In the genomic region with DNA sequence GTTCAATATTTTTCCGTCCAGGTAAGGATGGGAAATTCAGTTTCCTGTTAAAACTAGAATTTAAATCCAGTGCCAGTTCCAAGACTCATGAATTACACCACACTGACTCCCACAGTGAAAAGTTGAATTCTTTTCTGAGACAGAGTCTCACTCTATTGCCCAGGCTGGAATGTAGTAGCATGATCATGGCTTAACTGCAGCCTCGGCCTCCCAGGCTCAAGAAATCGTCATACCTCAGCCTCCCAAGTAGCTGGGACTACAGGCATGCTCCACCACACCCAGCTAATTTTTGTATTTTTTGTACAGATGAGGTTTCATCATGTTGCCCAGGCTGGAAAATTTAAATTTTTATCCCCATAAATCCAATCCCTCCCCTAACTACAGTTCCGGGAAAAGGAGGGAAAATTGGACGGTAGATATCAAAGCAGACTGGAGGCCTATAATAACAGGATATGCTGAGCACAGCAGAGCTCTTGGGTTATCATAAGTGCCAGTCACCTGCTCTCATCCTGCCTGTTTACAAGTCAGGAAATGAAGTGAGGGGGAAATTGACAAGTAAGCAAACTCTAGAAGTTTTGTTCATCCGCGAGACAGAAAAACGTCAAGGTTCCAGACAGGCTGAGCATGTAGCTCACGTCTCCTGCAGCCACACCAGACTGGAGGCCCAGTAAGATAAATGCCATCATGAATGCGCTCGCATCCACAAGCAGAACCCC, we compare ENCODE assay signal across 14 cellular contexts.
DNase-seq lines count a peak whose midpoint lies in the region; ATAC-seq and TF ChIP-seq lines count a peak whose summit lies in the region.
"Had no signal": no experiment of that assay in that cellular context is flagged by ENCODE, and none has a peak within 500 bp of the region (broad histone marks: within the 10 kb centered on the region; RNA-seq: fewer than 3 reads in every experiment).

No MANE protein-coding gene starts in this region.

- no peaks in the 10 kb centered on the region for H3K4me1 ChIP-seq in trophoblast cell (ENCODE audit: control insufficient read depth in 1 of 2, insufficient read depth in 2 of 2, low read length in 2 of 2)
- H3K4me1 ChIP-seq: sigmoid colon had no signal

- H3K4me3 Mint-ChIP-seq in activated T-cell treated with anti-CD3 and anti-CD28 coated beads, Interleukin-2, amount 50 U/mL, for 24 hours: no peak overlapping the region
- H3K4me3 Mint-ChIP-seq: nephron had no signal

- H3K4me2 ChIP-seq in SU-DHL-6 (ENCODE audit: low read depth, low read length, poor library complexity, severe bottlenecking): peak overlapping the region; percentile 1
- no peak overlapping the region for H3K4me2 ChIP-seq in trophoblast cell (ENCODE audit: low read length)

- H3K27ac Mint-ChIP-seq in activated T-cell treated with anti-CD3 and anti-CD28 coated beads, Interleukin-2, amount 50 U/mL, for 24 hours: peak overlapping the region; percentile 37
- H3K27ac Mint-ChIP-seq: nephron had no signal

- no CpG with 5 or more reads among the region's 11 CpGs for WGBS in trophoblast cell (ENCODE audit: extremely low coverage, insufficient coverage, insufficient read length)

- DNase-seq in activated T-cell treated with anti-CD3 and anti-CD28 coated beads, Interleukin-2, amount 50 U/mL, for 24 hours: no peak
- DNase-seq in activated T-cell treated with anti-CD3 and anti-CD28 coated beads for 4 hours: no peak
- no peak for DNase-seq in brain microvascular endothelial cell
- peak; percentile 72 to 76 for DNase-seq in trophoblast cell
- no peak for DNase-seq in COLO668 (lab: John Stamatoyannopoulos, UW; ENCODE audit: unreplicated experiment)
- DNase-seq: ACHN, heart right ventricle, NCI-H2107, sigmoid colon had no signal

- H4K8ac ChIP-seq in trophoblast cell (ENCODE audit: low read depth, low read length): no peak overlapping the region

- no peaks in the 10 kb centered on the region for H3K9me2 ChIP-seq in SU-DHL-6 (replicated peaks; ENCODE audit: insufficient read depth, low read length)

- H3K36me3 ChIP-seq in SU-DHL-6 (ENCODE audit: low read length) (no peaks in the 10 kb centered on the region), brain microvascular endothelial cell (replicated peaks) (no peaks in the 10 kb centered on the region), trophoblast cell (ENCODE audit: control insufficient read depth in 1 of 2, insufficient read depth in 2 of 2, low read length in 2 of 2) (no peaks in the 10 kb centered on the region)
- H3K36me3 ChIP-seq: heart right ventricle, sigmoid colon had no signal

- peak overlapping the region; percentile 31 for H2AFZ ChIP-seq in SU-DHL-6 (ENCODE audit: low read depth, low read length, severe bottlenecking)
- H2AFZ ChIP-seq in trophoblast cell (ENCODE audit: insufficient read depth, low read length, poor library complexity): no peak overlapping the region

- H3K27ac ChIP-seq in SU-DHL-6 (ENCODE audit: low read depth, low read length) (peak overlapping the region; percentile 78), brain microvascular endothelial cell (peak overlapping the region; percentile 58), trophoblast cell (ENCODE audit: low read depth, low read length) (no peak overlapping the region)
- H3K27ac ChIP-seq: sigmoid colon, SK-N-MC had no signal

- no peak overlapping the region for H3K18ac ChIP-seq in trophoblast cell (ENCODE audit: low read length)

- no peak overlapping the region for H3K4ac ChIP-seq in trophoblast cell (ENCODE audit: low read depth, low read length)

- H4K12ac ChIP-seq in trophoblast cell (ENCODE audit: low read depth, low read length): no peak overlapping the region

- no peaks in the 10 kb centered on the region for H3K27me3 ChIP-seq in SU-DHL-6 (ENCODE audit: low read length)
- no peaks in the 10 kb centered on the region for H3K27me3 ChIP-seq in brain microvascular endothelial cell (replicated peaks)
- H3K27me3 ChIP-seq in trophoblast cell (ENCODE audit: insufficient read depth, low read length): no peaks in the 10 kb centered on the region
- H3K27me3 ChIP-seq: heart right ventricle, sigmoid colon had no signal

- H4K91ac ChIP-seq in trophoblast cell (ENCODE audit: low read depth, low read length): no peak overlapping the region

- H2AK5ac ChIP-seq in trophoblast cell (ENCODE audit: low read length): no peak overlapping the region

- H3K9me3 ChIP-seq in SU-DHL-6 (ENCODE audit: insufficient read depth, low read length): no peaks in the 10 kb centered on the region
- H3K9me3 ChIP-seq in trophoblast cell (ENCODE audit: insufficient read depth, low read depth, low read length): no peaks in the 10 kb centered on the region
- H3K9me3 ChIP-seq: heart right ventricle, sigmoid colon had no signal

- peaks cover 4% of the 10 kb centered on the region; the same call in 1 of the 2 replicates for H3F3A ChIP-seq in SU-DHL-6 (ENCODE audit: insufficient read depth)

- in situ Hi-C loops in brain microvascular endothelial cell (cut with HindIII; ENCODE audit: low pct_ligation_motif_present, low sequenced_read_pairs): no loop called here

- ATAC-seq in GM18907 (IDR thresholded peaks at IDR 0.05; ENCODE audit: unreplicated experiment) (no peak), GM18517 (IDR thresholded peaks at IDR 0.05; ENCODE audit: unreplicated experiment) (no peak)
- ATAC-seq: heart right ventricle had no signal

- H2BK5ac ChIP-seq in trophoblast cell (ENCODE audit: low read depth, low read length, poor library complexity): no peak overlapping the region

- no peaks in the 10 kb centered on the region for H3K27me3 Mint-ChIP-seq in activated T-cell treated with anti-CD3 and anti-CD28 coated beads, Interleukin-2, amount 50 U/mL, for 24 hours

- H3K79me2 ChIP-seq in SU-DHL-6 (ENCODE audit: insufficient read depth, low read length) (no peaks in the 10 kb centered on the region), trophoblast cell (ENCODE audit: control insufficient read depth, insufficient read depth, low read length, poor library complexity) (no peaks in the 10 kb centered on the region)

- TF ChIP-seq CTCF in SU-DHL-6 (IDR thresholded peaks at IDR 0.05; ENCODE audit: insufficient read depth, low read length, poor library complexity, severe bottlenecking) (no peak), brain microvascular endothelial cell (IDR thresholded peaks at IDR 0.05; ENCODE audit: low read depth, low read length, missing control alignments) (no peak)

- H3K4me3 ChIP-seq in SU-DHL-6 (ENCODE audit: insufficient read depth, low read length, poor library complexity, severe bottlenecking) (no peak overlapping the region), brain microvascular endothelial cell (ENCODE audit: low read depth, low read length) (no peak overlapping the region), trophoblast cell (ENCODE audit: low read depth, low read length) (no peak overlapping the region)
- H3K4me3 ChIP-seq: heart right ventricle, sigmoid colon, SK-N-MC had no signal

- no peaks in the 10 kb centered on the region for H3K79me1 ChIP-seq in trophoblast cell (ENCODE audit: low read length)

- no peaks in the 10 kb centered on the region for H3K9me3 Mint-ChIP-seq in activated T-cell treated with anti-CD3 and anti-CD28 coated beads, Interleukin-2, amount 50 U/mL, for 24 hours
- H3K9me3 Mint-ChIP-seq: nephron had no signal

- peak overlapping the region; percentile 9; the same call in 1 of the 2 replicates for H3K9ac ChIP-seq in SU-DHL-6 (ENCODE audit: low read length)
- H3K9ac ChIP-seq in trophoblast cell (ENCODE audit: low read length): no peak overlapping the region

- H2BK12ac ChIP-seq in trophoblast cell (ENCODE audit: low read length): no peak overlapping the region

- no peak overlapping the region for H2BK120ac ChIP-seq in trophoblast cell (ENCODE audit: insufficient read depth, low read length, poor library complexity)

- no peaks in the 10 kb centered on the region for H4K20me1 ChIP-seq in SU-DHL-6 (ENCODE audit: low read depth, low read length)

- no peak overlapping the region for H3K23ac ChIP-seq in trophoblast cell (ENCODE audit: low read length)

- peaks cover 47% of the 10 kb centered on the region for H3K4me1 Mint-ChIP-seq in activated T-cell treated with anti-CD3 and anti-CD28 coated beads, Interleukin-2, amount 50 U/mL, for 24 hours (ENCODE audit: low read depth)

- H3K36me3 Mint-ChIP-seq in activated T-cell treated with anti-CD3 and anti-CD28 coated beads, Interleukin-2, amount 50 U/mL, for 24 hours (ENCODE audit: low read depth): no peaks in the 10 kb centered on the region

- H3K14ac ChIP-seq in trophoblast cell (ENCODE audit: low read length): no peak overlapping the region

Comparison
In these comparisons a context has a peak if more than half of its experiments do, and no peak if none do; other contexts are left out.
1. DNase-seq: peak in trophoblast cell (2 of 2); none in activated T-cell treated with anti-CD3 and anti-CD28 coated beads, Interleukin-2, amount 50 U/mL, for 24 hours (single experiment), activated T-cell treated with anti-CD3 and anti-CD28 coated beads for 4 hours (single experiment), brain microvascular endothelial cell (single experiment) and COLO668 (single experiment).